In genomic region chrX:40988100-40988499, GRCh38 we compare ENCODE assay signal across 7 cellular contexts.
"Had no signal": no experiment of that assay in that cellular context is flagged by ENCODE, and none has a peak within 500 bp of the region (broad histone marks: within the 10 kb centered on the region; RNA-seq: fewer than 3 reads in every experiment).

No MANE protein-coding gene starts in this region.

- H2AFZ ChIP-seq: GM23248 had no signal

- H3K27ac ChIP-seq: GM23248 had no signal

- DNase-seq: GM23248, GOT3, H9, HCEC 1CT, KG1 had no signal

- H3K4me3 ChIP-seq: GM23248 had no signal

- FAIRE-seq: H54, HTR-8/SVneo had no signal

- H3K9ac ChIP-seq: GM23248 had no signal
